ENCODE assay signal across 1 cellular context in the genomic region with DNA sequence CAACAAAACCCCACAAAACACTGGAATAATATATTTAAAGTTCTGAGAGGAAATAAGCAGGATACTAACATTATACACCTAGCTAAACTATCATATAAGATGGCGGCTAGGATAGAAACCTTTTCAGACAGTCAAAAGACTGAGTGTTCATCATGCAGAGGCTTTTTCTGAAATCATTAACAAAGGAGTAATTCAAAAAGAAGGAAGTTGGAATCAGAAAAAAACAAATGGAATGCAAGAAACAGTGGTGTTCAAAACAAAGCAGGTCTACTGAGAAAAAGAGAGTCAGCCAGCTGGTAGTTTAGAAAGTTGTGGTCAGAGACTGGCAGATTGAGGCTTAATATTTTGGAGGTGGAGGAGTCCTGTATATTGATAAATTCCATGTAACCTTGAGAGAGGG.
TF ChIP-seq lines count a peak whose summit lies in the region.

No MANE protein-coding gene starts in this region.

TF ChIP-seq in K562, 482 proteins besides CTCF, POLR2A, EP300 and RAD21:
- TF ChIP-seq MEIS2 (IDR thresholded peaks at IDR 0.05; ENCODE audit: partially characterized antibody), result no peak
- no peak for TF ChIP-seq RB1 (IDR thresholded peaks at IDR 0.05; ENCODE audit: low read depth)
- TF ChIP-seq, protein P1, sequence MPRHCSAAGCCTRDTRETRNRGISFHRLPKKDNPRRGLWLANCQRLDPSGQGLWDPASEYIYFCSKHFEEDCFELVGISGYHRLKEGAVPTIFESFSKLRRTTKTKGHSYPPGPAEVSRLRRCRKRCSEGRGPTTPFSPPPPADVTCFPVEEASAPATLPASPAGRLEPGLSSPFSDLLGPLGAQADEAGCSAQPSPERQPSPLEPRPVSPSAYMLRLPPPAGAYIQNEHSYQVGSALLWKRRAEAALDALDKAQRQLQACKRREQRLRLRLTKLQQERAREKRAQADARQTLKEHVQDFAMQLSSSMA (CRISPR knock-in tag; IDR thresholded peaks at IDR 0.05), result no peak
- peak; percentile 54; the same call in 1 of the 2 replicates for TF ChIP-seq ZFP1 (CRISPR knock-in tag; IDR thresholded peaks at IDR 0.05)
- TF ChIP-seq ATF1 (CRISPR knock-in tag; IDR thresholded peaks at IDR 0.05), result no peak
- TF ChIP-seq ATF1 (tag; IDR thresholded peaks at IDR 0.05), result no peak
